Comparison of ENCODE assay signal across 11 cellular contexts in the genomic region with DNA sequence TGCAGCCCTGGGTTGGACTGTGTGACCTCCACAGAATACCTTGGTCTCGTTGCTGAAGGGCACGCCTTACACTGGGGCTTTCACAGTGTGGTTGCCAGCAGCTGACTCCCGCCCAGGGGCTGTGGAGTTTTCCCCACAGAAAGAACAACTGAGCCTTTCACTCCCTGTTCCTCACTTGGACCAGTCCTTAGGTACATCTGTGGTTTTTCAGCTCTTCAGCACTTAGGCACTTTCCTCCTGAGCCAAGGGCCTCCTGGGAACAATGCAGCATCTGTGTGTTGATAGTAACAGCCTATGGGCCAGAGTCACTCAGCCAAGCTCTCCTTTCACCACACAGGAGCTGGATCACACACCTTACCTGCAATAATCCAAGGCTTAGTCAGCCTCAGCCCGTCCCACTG. TPM values are rescaled to one million over a fixed set of nuclear protein-coding genes. Genes with fewer than 3 reads are reported as not detected.
A peak's percentile ranks its signal among the peaks of the same experiment; 100 is the strongest.
DNase-seq lines count a peak whose midpoint lies in the region; ATAC-seq, FAIRE-seq and TF ChIP-seq lines count a peak whose summit lies in the region.
"Had no signal": no experiment of that assay in that cellular context is flagged by ENCODE, and none has a peak within 500 bp of the region (broad histone marks: within the 10 kb centered on the region; RNA-seq: fewer than 3 reads in every experiment).

No MANE protein-coding gene starts in this region.

- no peaks in the 10 kb centered on the region for H3K36me3 Mint-ChIP-seq in nephron progenitor cell (ENCODE audit: low read depth)

- TF ChIP-seq CTCF in nephron progenitor cell (IDR thresholded peaks at IDR 0.05): no peak

- no peak overlapping the region for H3K4me3 Mint-ChIP-seq in nephron progenitor cell
- H3K4me3 Mint-ChIP-seq: activated naive CD8-positive, alpha-beta T cell; memory B cell had no signal

- ATAC-seq in esophagus mucosa (peak; percentile 95), GM21723 (IDR thresholded peaks at IDR 0.05; ENCODE audit: unreplicated experiment) (no peak), GM18907 (IDR thresholded peaks at IDR 0.05; ENCODE audit: unreplicated experiment) (no peak)

- no peak for TF ChIP-seq POLR2A in GM12892 (IDR thresholded peaks at IDR 0.05; ENCODE audit: low read depth, low read length)

- no peaks in the 10 kb centered on the region for H3K9me3 Mint-ChIP-seq in nephron progenitor cell

- DNase-seq in COLO829 (ENCODE audit: low spot score): peak; percentile 95
- DNase-seq in NCI-H2171 (lab: John Stamatoyannopoulos, UW): peak; percentile 69
- DNase-seq in nephron progenitor cell: no peak
- no peak for DNase-seq in cerebellar cortex (ENCODE audit: low spot score)
- no peak for DNase-seq in GM12892 (ENCODE audit: insufficient read length)
- DNase-seq: EL had no signal

- no peaks in the 10 kb centered on the region for H3K27me3 Mint-ChIP-seq in nephron progenitor cell (ENCODE audit: low read depth, poor library complexity)
- H3K27me3 Mint-ChIP-seq: activated naive CD8-positive, alpha-beta T cell; memory B cell had no signal

- peak overlapping the region; percentile 59 for H3K27ac Mint-ChIP-seq in nephron progenitor cell

- no peak for FAIRE-seq in GM12892 (lab: Jason Lieb, UNC)

- H3K4me1 Mint-ChIP-seq in nephron progenitor cell: peaks cover 11% of the 10 kb centered on the region

RNA-seq across cellular contexts. Expression of gene ERP27, which starts 25.0 kb away (rescaled TPM):
- total RNA-seq in esophagus mucosa: 4.5 TPM
- 0.91 TPM for polyA plus RNA-seq in GM12892 (2012; ENCODE audit: missing spikeins)

RNA-seq across cellular contexts. Expression of gene MGP, which starts 27.7 kb away (rescaled TPM):
- 16.7 TPM for total RNA-seq in esophagus mucosa
- polyA plus RNA-seq in GM12892 (2012; ENCODE audit: missing spikeins): not detected

RNA-seq across cellular contexts. Expression of gene ARHGDIB, which starts 48.0 kb away (rescaled TPM):
- total RNA-seq in esophagus mucosa: 39.0 TPM
- polyA plus RNA-seq in GM12892 (2012; ENCODE audit: missing spikeins): 970 TPM

RNA-seq across cellular contexts. Expression of gene PDE6H, which starts 59.5 kb away (rescaled TPM):
- total RNA-seq in esophagus mucosa: not detected
- polyA plus RNA-seq in GM12892 (2012; ENCODE audit: missing spikeins): not detected

Comparison
In these comparisons a context has a peak if more than half of its experiments do, and no peak if none do; other contexts are left out.
1. DNase-seq: peak in COLO829 (single experiment) and NCI-H2171 (single experiment); none in nephron progenitor cell (single experiment), cerebellar cortex (single experiment) and GM12892 (single experiment).